In the genomic region with DNA sequence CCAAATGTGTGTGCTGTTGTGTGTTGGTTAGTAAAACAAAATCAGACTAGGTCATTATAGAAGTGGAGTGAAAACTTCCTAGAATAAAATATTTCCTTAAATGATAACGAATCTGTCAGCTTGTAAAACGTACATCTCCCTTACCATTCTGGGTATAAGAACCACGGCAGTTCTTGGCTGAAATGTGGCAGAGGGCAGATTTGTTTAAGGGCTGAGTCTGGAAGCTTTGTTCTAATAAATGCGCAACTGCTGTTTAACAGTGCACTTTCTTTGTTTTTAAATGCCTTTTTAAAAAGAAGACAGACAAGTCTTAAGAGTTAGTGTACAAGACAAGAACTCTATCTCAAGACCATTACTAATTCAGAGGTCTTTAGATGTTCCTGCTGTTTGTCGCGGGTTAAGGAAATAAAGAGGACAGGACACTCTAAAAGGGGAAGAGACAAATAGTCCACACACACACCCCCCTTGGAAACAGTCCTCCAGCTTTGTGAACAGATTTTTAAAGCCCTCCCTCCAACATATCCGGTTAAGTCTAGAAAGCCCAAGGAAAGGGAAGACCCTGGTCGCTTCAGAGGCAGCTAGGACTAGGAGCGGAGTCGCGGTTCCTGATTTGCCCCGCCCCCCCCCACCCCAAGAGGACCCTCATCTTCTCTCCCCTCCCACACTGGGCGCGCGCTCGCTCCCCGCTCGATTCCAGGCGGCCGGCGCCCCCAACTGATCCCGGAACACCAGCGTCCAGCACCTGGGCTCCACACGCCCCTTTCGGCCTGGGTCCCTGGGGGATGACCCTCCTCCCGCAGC, we compare ENCODE assay signal across 8 cellular contexts. TPM values are rescaled to one million over a fixed set of nuclear protein-coding genes. Genes with fewer than 3 reads are reported as not detected.
DNase-seq lines count a peak whose midpoint lies in the region; ATAC-seq and TF ChIP-seq lines count a peak whose summit lies in the region.

No MANE protein-coding gene starts in this region.

- peaks cover 56% of the 10 kb centered on the region for H3K79me2 ChIP-seq in osteoblast (ENCODE audit: insufficient read depth, low read length)

- H3K4me1 ChIP-seq in cardiac muscle cell (ENCODE audit: low read depth) (peaks cover 12% of the 10 kb centered on the region), osteoblast (ENCODE audit: insufficient read depth, low read length) (peaks cover 21% of the 10 kb centered on the region)

- peak overlapping the region; percentile 90 for H3K4me2 ChIP-seq in osteoblast (ENCODE audit: insufficient read depth, low read length)

- H3K36me3 ChIP-seq in cardiac muscle cell = peaks cover 14% of the 10 kb centered on the region
- H3K36me3 ChIP-seq in osteoblast (ENCODE audit: insufficient read depth, low read length) = peaks cover 22% of the 10 kb centered on the region

- no peaks in the 10 kb centered on the region for H3K27me3 ChIP-seq in cardiac muscle cell
- no peaks in the 10 kb centered on the region for H3K27me3 ChIP-seq in osteoblast (ENCODE audit: insufficient read depth, low read length)

- peak overlapping the region; percentile 72 for H3K27ac ChIP-seq in 22Rv1
- H3K27ac ChIP-seq in cardiac muscle cell = peak overlapping the region; percentile 92
- peak overlapping the region; percentile 59 for H3K27ac ChIP-seq in osteoblast (ENCODE audit: low read depth, low read length)

- TF ChIP-seq CTCF in 22Rv1 (IDR thresholded peaks at IDR 0.05) = no peak
- no peak for TF ChIP-seq CTCF in GM12864 (IDR thresholded peaks at IDR 0.05; ENCODE audit: low read depth, low read length, missing control alignments)
- TF ChIP-seq CTCF in cardiac muscle cell (IDR thresholded peaks at IDR 0.05; ENCODE audit: low read depth, low read length) = no peak
- no peak for TF ChIP-seq CTCF in osteoblast (IDR thresholded peaks at IDR 0.05; ENCODE audit: extremely low read depth, low read depth, low read length)

- H2AFZ ChIP-seq in osteoblast (ENCODE audit: low read length) = peak overlapping the region; percentile 71

- peaks cover 18% of the 10 kb centered on the region for H4K20me1 ChIP-seq in osteoblast (ENCODE audit: insufficient read depth, low read length)

- ATAC-seq in HG03025 (IDR thresholded peaks at IDR 0.05; ENCODE audit: low FRiP score, unreplicated experiment) = peak; percentile 30

- DNase-seq in GM12864 (ENCODE audit: low read depth) (no peak), NCI-H510A (lab: John Stamatoyannopoulos, UW) (peak; percentile 35), cardiac muscle cell (ENCODE audit: low read depth in 1 of 2, low spot score in 1 of 2) (peak; percentile 38 to 85), osteoblast (ENCODE audit: insufficient read length, low spot score, missing footprints) (peak; percentile 72), NCI-H446 treated with DMSO at 0.1 percent for 48 hours (lab: John Stamatoyannopoulos, UW) (no peak)
- peak; percentile 28 for DNase-seq in activated naive CD4-positive, alpha-beta T cell treated with anti-CD3 and anti-CD28 coated beads, Interleukin-2, amount 50 U/mL, for 16 hours

- H3K4me3 ChIP-seq in GM12864 (ENCODE audit: low read depth, low read length) = peak overlapping the region; percentile 87
- H3K4me3 ChIP-seq in cardiac muscle cell = peak overlapping the region; percentile 78
- H3K4me3 ChIP-seq in osteoblast (ENCODE audit: insufficient read depth, low read length) = peak overlapping the region; percentile 93

- H3K9me3 ChIP-seq in cardiac muscle cell (ENCODE audit: low read depth) (no peaks in the 10 kb centered on the region), osteoblast (ENCODE audit: low read depth, low read length) (no peaks in the 10 kb centered on the region)

RNA-seq across cellular contexts. Expression of a gene that starts 0.6 kb away (rescaled TPM):
- total RNA-seq in cardiac muscle cell (9.5 and 13.7 TPM in 2 replicates), osteoblast (23.9 and 24.8 TPM in 2 replicates)
- 26.1 and 31.9 TPM in 2 replicates for polyA plus RNA-seq in cardiac muscle cell

RNA-seq across cellular contexts. Expression of a gene that starts 34.7 kb away (rescaled TPM):
- total RNA-seq in cardiac muscle cell = 12.2 and 12.4 TPM in 2 replicates
- 22.4 and 35.1 TPM in 2 replicates for polyA plus RNA-seq in cardiac muscle cell
- total RNA-seq in osteoblast = 29.2 and 29.3 TPM in 2 replicates

Comparison
In these comparisons a context has a peak if more than half of its experiments do, and no peak if none do; other contexts are left out.
1. DNase-seq: peak in NCI-H510A (single experiment), activated naive CD4-positive, alpha-beta T cell treated with anti-CD3 and anti-CD28 coated beads, Interleukin-2, amount 50 U/mL, for 16 hours (single experiment), cardiac muscle cell (2 of 2) and osteoblast (single experiment); none in GM12864 (single experiment) and NCI-H446 treated with DMSO at 0.1 percent for 48 hours (single experiment).
2. Peak in every context shown above with its lines, with median percentiles within 50 percentile points of each other: H3K27ac ChIP-seq and H3K4me3 ChIP-seq.